ENCODE assay signal across 28 cellular contexts in genomic region chr2:176101216-176101845, GRCh38. TPM values are rescaled to one million over a fixed set of nuclear protein-coding genes. Genes with fewer than 3 reads are reported as not detected.
"Had no signal": no experiment of that assay in that cellular context is flagged by ENCODE, and none has a peak within 500 bp of the region (broad histone marks: within the 10 kb centered on the region; RNA-seq: fewer than 3 reads in every experiment).

No MANE protein-coding gene starts in this region.

- ATAC-seq: activated CD4-positive, CD25-positive, alpha-beta regulatory T cell treated with anti-CD3 and anti-CD28 coated beads, Interleukin-2, amount 50 U/mL, for 24 hours; activated CD8-positive, alpha-beta T cell treated with anti-CD3 and anti-CD28 coated beads for 36 hours; activated T-cell treated with anti-CD3 and anti-CD28 coated beads, Interleukin-2, amount 50 U/mL, for 72 hours; Panc1; Right ventricle myocardium inferior had no signal

- H3K36me3 ChIP-seq: adrenal gland, breast epithelium had no signal

- DNase-seq: activated CD4-positive, alpha-beta T cell treated with anti-CD3 and anti-CD28 coated beads for 4 hours; activated CD8-positive, alpha-beta memory T cell treated with anti-CD3 and anti-CD28 coated beads, Interleukin-2, amount 50 U/mL, for 4 hours; activated CD8-positive, alpha-beta T cell treated with anti-CD3 and anti-CD28 coated beads for 36 hours; activated gamma-delta T cell treated with Interleukin-2 at 50 U/mL for 16 hours; activated naive CD4-positive, alpha-beta T cell treated with anti-CD3 and anti-CD28 coated beads, Interleukin-2, amount 50 U/mL, for 16 hours; activated naive CD8-positive, alpha-beta T cell treated with anti-CD3 and anti-CD28 coated beads, Interleukin-2, amount 10 ng/mL, durations not matched to agents 7 days and 5 days; activated T-cell treated with anti-CD3 and anti-CD28 coated beads, Interleukin-2, amount 50 U/mL, for 72 hours; adrenal gland; anterior cingulate cortex; caudate nucleus; Kasumi-1; KBM-7; NCI-H1048; NCI-H146; NCI-H187 treated with DMSO at 0.1 percent for 48 hours; NCI-H2081 treated with DMSO at 0.1 percent for 48 hours; NCI-H2171 treated with DMSO at 0.1 percent for 48 hours; NCI-H510A treated with DMSO at 0.1 percent for 48 hours; NCI-H69; NK-92 treated with Interleukin-12 subunit alpha and Interleukin-12 subunit beta, amount 100 ng/mL, for 24 hours; OCI-M1; RPMI8226 had no signal

- H3K27ac ChIP-seq: adrenal gland, breast epithelium had no signal

- H3K9me3 ChIP-seq: adrenal gland, breast epithelium had no signal

- H3K27ac Mint-ChIP-seq: activated CD8-positive, alpha-beta T cell treated with anti-CD3 and anti-CD28 coated beads for 36 hours; activated naive CD8-positive, alpha-beta T cell treated with anti-CD3 and anti-CD28 coated beads, Interleukin-2, amount 10 ng/mL, durations not matched to agents 7 days and 5 days; activated T-cell treated with anti-CD3 and anti-CD28 coated beads, Interleukin-2, amount 50 U/mL, for 72 hours; activated T-helper 2 cell treated with anti-CD3 and anti-CD28 coated beads, Interferon-gamma antibody, Interleukin-2, Interleukin-4, amounts not matched to agents 10 μg/mL and 5 μg/mL and 100 μg/mL, durations not matched to agents 14 hours and 24 hours and 36 hours; T-helper 1 cell treated with Interleukin-12 subunit alpha and Interleukin-12 subunit beta and Interleukin-4 antibody, amounts not matched to agents 30 μg/mL and 1 μg/mL, for 36 hours had no signal

- H3K36me3 Mint-ChIP-seq: activated naive CD8-positive, alpha-beta T cell treated with anti-CD3 and anti-CD28 coated beads, Interleukin-2, amount 10 ng/mL, durations not matched to agents 7 days and 5 days had no signal

- H3K4me3 Mint-ChIP-seq: activated CD8-positive, alpha-beta T cell treated with anti-CD3 and anti-CD28 coated beads for 36 hours; activated naive CD8-positive, alpha-beta T cell treated with anti-CD3 and anti-CD28 coated beads, Interleukin-2, amount 10 ng/mL, durations not matched to agents 7 days and 5 days; activated T-cell treated with anti-CD3 and anti-CD28 coated beads, Interleukin-2, amount 50 U/mL, for 72 hours had no signal

- H3K4me3 ChIP-seq: adrenal gland, breast epithelium had no signal

- H3K9me3 Mint-ChIP-seq: activated CD8-positive, alpha-beta T cell treated with anti-CD3 and anti-CD28 coated beads for 36 hours; activated naive CD8-positive, alpha-beta T cell treated with anti-CD3 and anti-CD28 coated beads, Interleukin-2, amount 10 ng/mL, durations not matched to agents 7 days and 5 days; activated T-cell treated with anti-CD3 and anti-CD28 coated beads, Interleukin-2, amount 50 U/mL, for 72 hours; activated T-helper 2 cell treated with anti-CD3 and anti-CD28 coated beads, Interferon-gamma antibody, Interleukin-2, Interleukin-4, amounts not matched to agents 10 μg/mL and 5 μg/mL and 100 μg/mL, durations not matched to agents 14 hours and 24 hours and 36 hours; T-helper 1 cell treated with Interleukin-12 subunit alpha and Interleukin-12 subunit beta and Interleukin-4 antibody, amounts not matched to agents 30 μg/mL and 1 μg/mL, for 36 hours had no signal

RNA-seq across cellular contexts. Expression of gene HOXD12, which starts 1.7 kb away (rescaled TPM):
- total RNA-seq: activated CD8-positive, alpha-beta T cell treated with anti-CD3 and anti-CD28 coated beads for 36 hours; activated naive CD8-positive, alpha-beta T cell treated with anti-CD3 and anti-CD28 coated beads, Interleukin-2, amount 10 ng/mL, durations not matched to agents 7 days and 5 days; activated T-cell treated with anti-CD3 and anti-CD28 coated beads, Interleukin-2, amount 50 U/mL, for 72 hours; activated T-helper 2 cell treated with anti-CD3 and anti-CD28 coated beads, Interferon-gamma antibody, Interleukin-2, Interleukin-4, amounts not matched to agents 10 μg/mL and 5 μg/mL and 100 μg/mL, durations not matched to agents 14 hours and 24 hours and 36 hours; adrenal gland; breast epithelium; Right ventricle myocardium inferior had no signal

RNA-seq across cellular contexts. Expression of gene HOXD11, which starts 5.7 kb away (rescaled TPM):
- total RNA-seq: activated CD8-positive, alpha-beta T cell treated with anti-CD3 and anti-CD28 coated beads for 36 hours; activated naive CD8-positive, alpha-beta T cell treated with anti-CD3 and anti-CD28 coated beads, Interleukin-2, amount 10 ng/mL, durations not matched to agents 7 days and 5 days; activated T-cell treated with anti-CD3 and anti-CD28 coated beads, Interleukin-2, amount 50 U/mL, for 72 hours; activated T-helper 2 cell treated with anti-CD3 and anti-CD28 coated beads, Interferon-gamma antibody, Interleukin-2, Interleukin-4, amounts not matched to agents 10 μg/mL and 5 μg/mL and 100 μg/mL, durations not matched to agents 14 hours and 24 hours and 36 hours; adrenal gland; Right ventricle myocardium inferior had no signal

RNA-seq across cellular contexts. Expression of gene HOXD13, which starts 8.8 kb away (rescaled TPM):
- total RNA-seq: activated CD8-positive, alpha-beta T cell treated with anti-CD3 and anti-CD28 coated beads for 36 hours; activated naive CD8-positive, alpha-beta T cell treated with anti-CD3 and anti-CD28 coated beads, Interleukin-2, amount 10 ng/mL, durations not matched to agents 7 days and 5 days; activated T-cell treated with anti-CD3 and anti-CD28 coated beads, Interleukin-2, amount 50 U/mL, for 72 hours; activated T-helper 2 cell treated with anti-CD3 and anti-CD28 coated beads, Interferon-gamma antibody, Interleukin-2, Interleukin-4, amounts not matched to agents 10 μg/mL and 5 μg/mL and 100 μg/mL, durations not matched to agents 14 hours and 24 hours and 36 hours; adrenal gland; breast epithelium; Right ventricle myocardium inferior had no signal

RNA-seq across cellular contexts. Expression of gene HOXD10, which starts 15.2 kb away (rescaled TPM):
- total RNA-seq: activated CD8-positive, alpha-beta T cell treated with anti-CD3 and anti-CD28 coated beads for 36 hours; activated naive CD8-positive, alpha-beta T cell treated with anti-CD3 and anti-CD28 coated beads, Interleukin-2, amount 10 ng/mL, durations not matched to agents 7 days and 5 days; activated T-cell treated with anti-CD3 and anti-CD28 coated beads, Interleukin-2, amount 50 U/mL, for 72 hours; activated T-helper 2 cell treated with anti-CD3 and anti-CD28 coated beads, Interferon-gamma antibody, Interleukin-2, Interleukin-4, amounts not matched to agents 10 μg/mL and 5 μg/mL and 100 μg/mL, durations not matched to agents 14 hours and 24 hours and 36 hours; Right ventricle myocardium inferior had no signal

RNA-seq across cellular contexts. Expression of gene EVX2, which starts 17.6 kb away (rescaled TPM):
- total RNA-seq: activated CD8-positive, alpha-beta T cell treated with anti-CD3 and anti-CD28 coated beads for 36 hours; activated naive CD8-positive, alpha-beta T cell treated with anti-CD3 and anti-CD28 coated beads, Interleukin-2, amount 10 ng/mL, durations not matched to agents 7 days and 5 days; activated T-cell treated with anti-CD3 and anti-CD28 coated beads, Interleukin-2, amount 50 U/mL, for 72 hours; activated T-helper 2 cell treated with anti-CD3 and anti-CD28 coated beads, Interferon-gamma antibody, Interleukin-2, Interleukin-4, amounts not matched to agents 10 μg/mL and 5 μg/mL and 100 μg/mL, durations not matched to agents 14 hours and 24 hours and 36 hours; adrenal gland; breast epithelium; Right ventricle myocardium inferior had no signal
